ENCODE assay signal across 17 cellular contexts in the genomic region with DNA sequence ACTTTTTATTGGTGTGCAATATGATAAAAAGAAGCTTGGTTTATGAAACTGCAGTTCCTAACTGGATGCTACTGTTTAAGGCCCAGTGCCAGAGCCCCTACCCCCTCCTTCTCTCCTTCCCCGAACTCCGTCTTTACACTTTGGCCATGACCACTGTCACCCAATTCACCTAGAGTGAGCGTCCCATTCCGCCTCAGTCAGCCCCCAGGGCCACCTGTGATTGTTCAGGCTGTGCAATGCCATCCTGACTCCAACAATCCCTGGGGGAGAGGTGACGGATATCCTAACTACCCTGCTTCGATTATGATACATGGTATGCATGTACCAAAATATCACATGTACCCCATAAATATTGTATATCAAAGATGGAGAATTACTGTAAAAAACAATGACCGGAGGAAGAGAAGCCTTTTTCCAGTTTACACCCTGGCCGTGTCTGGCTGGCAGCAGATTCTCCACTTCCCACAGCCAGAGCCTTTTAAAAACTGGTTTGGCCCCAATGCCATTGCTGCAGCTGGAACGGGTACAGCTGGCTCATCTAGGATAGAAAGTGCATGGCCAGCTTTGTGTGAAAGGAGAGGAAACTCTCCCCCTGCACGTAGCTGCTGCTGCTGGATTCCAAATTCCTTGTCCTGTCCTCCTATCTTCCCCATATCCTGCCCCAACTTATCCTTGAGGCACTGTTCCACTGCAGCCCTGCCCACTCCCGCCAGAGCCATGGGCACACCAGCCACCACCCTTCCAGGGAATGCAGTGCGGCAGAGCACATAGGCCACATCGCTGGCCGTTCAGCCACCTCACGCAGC.
"Had no signal": no experiment of that assay in that cellular context is flagged by ENCODE, and none has a peak within 500 bp of the region (broad histone marks: within the 10 kb centered on the region; RNA-seq: fewer than 3 reads in every experiment).

No MANE protein-coding gene starts in this region.

- H3K27me3 Mint-ChIP-seq: activated CD8-positive, alpha-beta T cell treated with anti-CD3 and anti-CD28 coated beads for 36 hours; activated naive CD8-positive, alpha-beta T cell treated with anti-CD3 and anti-CD28 coated beads, Interleukin-2, amount 50 U/mL, for 24 hours had no signal

- H3K4me3 Mint-ChIP-seq: activated CD8-positive, alpha-beta T cell treated with anti-CD3 and anti-CD28 coated beads for 36 hours; activated naive CD8-positive, alpha-beta T cell treated with anti-CD3 and anti-CD28 coated beads, Interleukin-2, amount 50 U/mL, for 24 hours; activated T-cell treated with anti-CD3 and anti-CD28 coated beads, Interleukin-2, amount 50 U/mL, for 72 hours; natural killer cell; stimulated activated naive CD8-positive, alpha-beta T cell treated with anti-CD3 and anti-CD28 coated beads, Interleukin-15, Interleukin-2, amounts not matched to agents 100 ng/mL and 50 ng/mL, for 24 hours; T-helper 2 cell treated with Interferon-gamma antibody and Interleukin-4, amounts not matched to agents 5 μg/mL and 100 μg/mL, for 36 hours had no signal

- H3K36me3 Mint-ChIP-seq: natural killer cell had no signal

- H3K36me3 ChIP-seq: ascending aorta had no signal

- H3K9me3 ChIP-seq: ascending aorta, mucosa of descending colon, psoas muscle had no signal

- H3K9me3 Mint-ChIP-seq: activated CD8-positive, alpha-beta T cell treated with anti-CD3 and anti-CD28 coated beads for 36 hours; activated naive CD8-positive, alpha-beta T cell treated with anti-CD3 and anti-CD28 coated beads, Interleukin-2, amount 50 U/mL, for 24 hours; activated T-cell treated with anti-CD3 and anti-CD28 coated beads, Interleukin-2, amount 50 U/mL, for 72 hours; natural killer cell; stimulated activated naive CD8-positive, alpha-beta T cell treated with anti-CD3 and anti-CD28 coated beads, Interleukin-15, Interleukin-2, amounts not matched to agents 100 ng/mL and 50 ng/mL, for 24 hours; T-helper 2 cell treated with Interferon-gamma antibody and Interleukin-4, amounts not matched to agents 5 μg/mL and 100 μg/mL, for 36 hours had no signal

- H3K27ac ChIP-seq: ascending aorta, psoas muscle had no signal

- H3K27ac Mint-ChIP-seq: activated CD8-positive, alpha-beta T cell treated with anti-CD3 and anti-CD28 coated beads for 36 hours; activated naive CD8-positive, alpha-beta T cell treated with anti-CD3 and anti-CD28 coated beads, Interleukin-2, amount 50 U/mL, for 24 hours; activated T-cell treated with anti-CD3 and anti-CD28 coated beads, Interleukin-2, amount 50 U/mL, for 72 hours; natural killer cell; stimulated activated naive CD8-positive, alpha-beta T cell treated with anti-CD3 and anti-CD28 coated beads, Interleukin-15, Interleukin-2, amounts not matched to agents 100 ng/mL and 50 ng/mL, for 24 hours; T-helper 2 cell treated with Interferon-gamma antibody and Interleukin-4, amounts not matched to agents 5 μg/mL and 100 μg/mL, for 36 hours had no signal

- H3K27me3 ChIP-seq: ascending aorta had no signal

- H3K4me1 Mint-ChIP-seq: activated naive CD8-positive, alpha-beta T cell treated with anti-CD3 and anti-CD28 coated beads, Interleukin-2, amount 50 U/mL, for 24 hours; natural killer cell had no signal

- DNase-seq: activated CD8-positive, alpha-beta memory T cell treated with anti-CD3 and anti-CD28 coated beads, Interleukin-2, amount 50 U/mL, for 4 hours; activated CD8-positive, alpha-beta T cell treated with anti-CD3 and anti-CD28 coated beads for 36 hours; activated naive CD8-positive, alpha-beta T cell treated with anti-CD3 and anti-CD28 coated beads, Interleukin-2, amount 50 U/mL, for 24 hours; activated T-cell treated with anti-CD3 and anti-CD28 coated beads, Interleukin-2, amount 50 U/mL, for 72 hours; kidney glomerular epithelial cell; mucosa of descending colon; natural killer cell; occipital lobe; psoas muscle; stimulated activated CD4-positive, alpha-beta T cell treated with anti-CD3 and anti-CD28 coated beads, Interleukin-4, amount 100 ng/mL, for 24 hours; SW 1271 had no signal

- FAIRE-seq: frontal cortex, urothelium cell line had no signal

- H3K4me3 ChIP-seq: ascending aorta, lung, mucosa of descending colon, psoas muscle had no signal

- H3K4me1 ChIP-seq: ascending aorta had no signal
